8 cellular contexts compared by ENCODE assay signal in the genomic region with DNA sequence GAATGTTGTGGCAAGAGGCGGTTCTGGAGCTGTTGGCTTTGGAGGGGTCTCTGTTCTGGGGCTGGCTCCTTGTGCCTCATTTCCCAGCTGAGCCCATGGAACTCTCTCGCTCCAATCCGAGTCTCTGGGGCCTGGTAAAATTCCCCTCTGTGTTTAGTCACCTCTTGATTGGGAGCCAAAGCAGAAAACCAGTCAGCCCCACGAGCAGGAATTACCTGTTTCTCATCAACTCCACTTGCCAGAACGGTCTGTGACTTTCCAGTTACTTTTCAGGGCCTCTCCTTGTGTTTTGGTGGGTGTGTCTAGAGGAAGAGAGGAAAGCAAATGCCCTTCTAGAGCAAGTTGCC. TPM values are rescaled to one million over a fixed set of nuclear protein-coding genes. Genes with fewer than 3 reads are reported as not detected.
DNase-seq lines count a peak whose midpoint lies in the region; ATAC-seq and TF ChIP-seq lines count a peak whose summit lies in the region.

No MANE protein-coding gene starts in this region.

- H3K79me2 ChIP-seq in ACC112 (ENCODE audit: control insufficient read depth, insufficient read depth, low read length, unreplicated experiment) (no peaks in the 10 kb centered on the region), smooth muscle cell (ENCODE audit: low read depth) (no peaks in the 10 kb centered on the region)

- H2AFZ ChIP-seq in ACC112 (ENCODE audit: low read length, unreplicated experiment) = peak overlapping the region; percentile 18
- H2AFZ ChIP-seq in smooth muscle cell (ENCODE audit: low read depth) = peak overlapping the region; percentile 48

- intact Hi-C loops in left ventricle myocardium superior (cut with micrococcal nuclease) = no loop called here
- intact Hi-C loops in head of caudate nucleus (cut with DNase I) = no loop called here

- H3K27me3 Mint-ChIP-seq in HFFc6 (ENCODE audit: insufficient read depth) = peaks cover 1% of the 10 kb centered on the region; the same call in 1 of the 2 replicates
- H3K27me3 Mint-ChIP-seq in activated T-helper 17 cell treated with anti-CD3 and anti-CD28 coated beads, Interleukin-2, amount 50 U/mL, for 72 hours = no peaks in the 10 kb centered on the region

- H3K9me3 ChIP-seq in smooth muscle cell (replicated peaks; ENCODE audit: low read depth) (no peaks in the 10 kb centered on the region), WERI-Rb-1 (ENCODE audit: severe bottlenecking) (peaks cover 4% of the 10 kb centered on the region)

- H3K36me3 ChIP-seq in ACC112 (ENCODE audit: insufficient read depth, low read length) = no peaks in the 10 kb centered on the region
- H3K36me3 ChIP-seq in smooth muscle cell (ENCODE audit: low read depth) = no peaks in the 10 kb centered on the region
- H3K36me3 ChIP-seq in WERI-Rb-1 = no peaks in the 10 kb centered on the region

- peak overlapping the region; percentile 98 for H3K27ac Mint-ChIP-seq in HFFc6
- peak overlapping the region; percentile 89 for H3K27ac Mint-ChIP-seq in activated T-helper 17 cell treated with anti-CD3 and anti-CD28 coated beads, Interleukin-2, amount 50 U/mL, for 72 hours

- no peak for TF ChIP-seq CTCF in HFFc6 (IDR thresholded peaks at IDR 0.05)
- no peak for TF ChIP-seq CTCF in smooth muscle cell (IDR thresholded peaks at IDR 0.05; ENCODE audit: borderline replicate concordance, insufficient read depth, poor library complexity, severe bottlenecking)
- TF ChIP-seq CTCF in WERI-Rb-1 (IDR thresholded peaks at IDR 0.05; ENCODE audit: low read depth, low read length) = no peak

- H3K27ac ChIP-seq in ACC112 (ENCODE audit: low read depth, low read length) (peak overlapping the region; percentile 97), smooth muscle cell (ENCODE audit: low read depth) (peak overlapping the region; percentile 99), WERI-Rb-1 (no peak overlapping the region)

- peaks cover 44% of the 10 kb centered on the region for H3K4me1 Mint-ChIP-seq in HFFc6 (ENCODE audit: low read depth)
- peaks cover 9% of the 10 kb centered on the region for H3K4me1 Mint-ChIP-seq in activated T-helper 17 cell treated with anti-CD3 and anti-CD28 coated beads, Interleukin-2, amount 50 U/mL, for 72 hours

- 1% methylated on average over 5 of the region's 5 CpGs for WGBS in smooth muscle cell (ENCODE audit: low lambda C conversion rate)

- peak overlapping the region; percentile 84 for H3K9ac ChIP-seq in smooth muscle cell (ENCODE audit: low read depth)

- H3K4me1 ChIP-seq in ACC112 (ENCODE audit: control insufficient read depth, insufficient read depth, low read length, unreplicated experiment) (peaks cover 54% of the 10 kb centered on the region), smooth muscle cell (ENCODE audit: low read depth) (peaks cover 14% of the 10 kb centered on the region)

- H3F3A ChIP-seq in smooth muscle cell (ENCODE audit: low read depth) = peaks cover 26% of the 10 kb centered on the region

- H3K9me3 Mint-ChIP-seq in HFFc6 = no peaks in the 10 kb centered on the region
- H3K9me3 Mint-ChIP-seq in activated T-helper 17 cell treated with anti-CD3 and anti-CD28 coated beads, Interleukin-2, amount 50 U/mL, for 72 hours = no peaks in the 10 kb centered on the region

- DNase-seq in HFFc6 = no peak
- DNase-seq in left ventricle myocardium superior = no peak
- peak; percentile 66 for DNase-seq in smooth muscle cell (lab: John Stamatoyannopoulos, UW; ENCODE audit: unreplicated experiment)
- DNase-seq in WERI-Rb-1 = no peak
- no peak for DNase-seq in head of caudate nucleus

- peak; percentile 22 for ATAC-seq in activated T-helper 17 cell treated with anti-CD3 and anti-CD28 coated beads, Interleukin-2, amount 50 U/mL, for 72 hours (replicated peaks)
- ATAC-seq in left ventricle myocardium superior (peak; percentile 1), HG03439 (IDR thresholded peaks at IDR 0.05; ENCODE audit: unreplicated experiment) (no peak)

- peak overlapping the region; percentile 81 for H3K4me3 Mint-ChIP-seq in HFFc6
- H3K4me3 Mint-ChIP-seq in activated T-helper 17 cell treated with anti-CD3 and anti-CD28 coated beads, Interleukin-2, amount 50 U/mL, for 72 hours = peak overlapping the region; percentile 74

- H4K20me1 ChIP-seq in smooth muscle cell (ENCODE audit: low read depth) = no peaks in the 10 kb centered on the region

- H3K4me2 ChIP-seq in smooth muscle cell = peak overlapping the region; percentile 79

- H3K4me3 ChIP-seq in ACC112 (ENCODE audit: low read depth, low read length) (peak overlapping the region; percentile 74), smooth muscle cell (peak overlapping the region; percentile 22), WERI-Rb-1 (ENCODE audit: low read depth, low read length) (no peak overlapping the region)

- H3K36me3 Mint-ChIP-seq in HFFc6 (ENCODE audit: low read depth) = no peaks in the 10 kb centered on the region
- no peaks in the 10 kb centered on the region for H3K36me3 Mint-ChIP-seq in activated T-helper 17 cell treated with anti-CD3 and anti-CD28 coated beads, Interleukin-2, amount 50 U/mL, for 72 hours (ENCODE audit: low read depth)

- H3K27me3 ChIP-seq in ACC112 (ENCODE audit: insufficient read depth, low read length) (no peaks in the 10 kb centered on the region), smooth muscle cell (ENCODE audit: low read depth) (no peaks in the 10 kb centered on the region), WERI-Rb-1 (ENCODE audit: insufficient read depth, low read depth, severe bottlenecking) (peaks cover 98% of the 10 kb centered on the region)

RNA-seq across cellular contexts. Expression of a gene that starts 10.8 kb away (rescaled TPM):
- 1,000 to 10,000 TPM; 1,164 to 1,256 (median 1,179) TPM for total RNA-seq in HFFc6 (2021; fragmentation: NEBNext Ultra II Directional; extraction: Animal tissue kit (Norgen Biotek cat#: 25700))
- 100 to 1,000 TPM; 230 to 302 TPM for total RNA-seq in activated T-helper 17 cell treated with anti-CD3 and anti-CD28 coated beads, Interleukin-2, amount 50 U/mL, for 72 hours
- total RNA-seq in left ventricle myocardium superior (65.8 TPM), smooth muscle cell (990 and 1,481 TPM in 2 replicates)
- 2,824 and 4,054 TPM in 2 replicates for polyA plus RNA-seq in smooth muscle cell

RNA-seq across cellular contexts. Expression of a gene that starts 41.3 kb away (rescaled TPM):
- not detected for total RNA-seq in HFFc6 (2021; fragmentation: NEBNext Ultra II Directional; extraction: Animal tissue kit (Norgen Biotek cat#: 25700))
- not detected for total RNA-seq in activated T-helper 17 cell treated with anti-CD3 and anti-CD28 coated beads, Interleukin-2, amount 50 U/mL, for 72 hours
- total RNA-seq in left ventricle myocardium superior = not detected
- not detected in 2 replicates for total RNA-seq in smooth muscle cell
- not detected in 2 replicates for polyA plus RNA-seq in smooth muscle cell

RNA-seq across cellular contexts. Expression of a gene that starts 53.9 kb away (rescaled TPM):
- total RNA-seq in HFFc6 (2021; fragmentation: NEBNext Ultra II Directional; extraction: Animal tissue kit (Norgen Biotek cat#: 25700)) = 100 to 1,000 TPM; 390 to 518 (median 442) TPM
- 100 to 1,000 TPM; 181 to 377 TPM for total RNA-seq in activated T-helper 17 cell treated with anti-CD3 and anti-CD28 coated beads, Interleukin-2, amount 50 U/mL, for 72 hours
- total RNA-seq in left ventricle myocardium superior (201 TPM), smooth muscle cell (339 and 477 TPM in 2 replicates)
- polyA plus RNA-seq in smooth muscle cell = 1,351 and 2,073 TPM in 2 replicates
